ENCODE assay signal across 8 cellular contexts in the genomic region with DNA sequence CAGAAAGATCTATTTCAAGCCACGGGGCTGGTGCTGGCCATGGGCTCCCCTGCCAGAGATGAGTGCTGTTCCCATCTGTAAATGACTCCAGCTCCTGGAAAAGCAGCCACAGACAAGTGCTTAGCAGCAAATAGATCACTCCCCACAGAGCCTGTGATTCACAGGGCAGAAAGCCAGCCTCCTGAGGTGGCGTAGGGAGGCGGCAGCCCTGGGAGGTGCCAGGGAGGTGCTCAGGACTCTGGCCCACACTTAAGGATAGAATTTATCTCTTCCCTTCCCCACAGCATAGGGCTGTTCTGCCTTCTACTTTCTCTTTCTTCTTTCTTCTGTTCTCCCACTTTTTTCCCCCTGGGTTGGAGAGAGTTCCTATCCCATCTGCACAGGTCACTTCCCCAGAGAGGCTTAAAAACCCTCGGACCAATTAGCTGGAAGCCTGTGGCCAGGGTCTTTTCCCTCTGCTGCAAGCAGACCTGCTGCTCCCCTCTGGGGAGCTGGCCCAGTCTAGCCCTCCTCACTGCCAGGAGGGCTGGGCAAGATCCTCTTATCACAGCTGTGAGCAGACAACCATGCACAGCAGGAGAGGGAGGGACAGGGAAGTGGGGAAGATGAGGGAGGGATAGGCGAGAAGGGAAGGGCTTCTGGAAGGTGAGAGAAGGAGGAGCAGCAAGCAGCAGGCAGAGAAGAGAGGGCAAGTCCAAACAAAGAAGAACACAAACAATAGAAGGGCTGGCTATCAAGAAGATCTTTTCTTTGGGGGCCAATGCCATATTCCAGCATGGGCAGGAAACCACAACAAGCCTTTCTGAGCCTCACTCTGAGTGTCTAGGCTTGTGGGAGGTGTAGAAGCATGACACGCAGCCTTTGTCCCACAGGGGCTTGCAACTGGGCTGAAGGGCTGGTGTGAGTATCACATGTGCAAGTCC. TPM values are rescaled to one million over a fixed set of nuclear protein-coding genes. Genes with fewer than 3 reads are reported as not detected.
DNase-seq lines count a peak whose midpoint lies in the region; ATAC-seq and TF ChIP-seq lines count a peak whose summit lies in the region.

No MANE protein-coding gene starts in this region.

- no peak overlapping the region for H2BK120ac ChIP-seq in neuronal stem cell (ENCODE audit: low read depth, low read length)

- H3K9me3 ChIP-seq in neuronal stem cell (replicated peaks in 1 of 2; ENCODE audit: control insufficient read depth in 2 of 2, insufficient read depth in 1 of 2, low read depth in 1 of 2, low read length in 2 of 2): no peaks in the 10 kb centered on the region

- H3K36me3 ChIP-seq in neuronal stem cell (replicated peaks in 1 of 2; ENCODE audit: control insufficient read depth in 2 of 2, insufficient read depth in 2 of 2, low read length in 2 of 2): no peaks in the 10 kb centered on the region

- H2AK5ac ChIP-seq in neuronal stem cell (ENCODE audit: low read depth, low read length): peak overlapping the region; percentile 44

- no peak overlapping the region for H4K8ac ChIP-seq in neuronal stem cell (ENCODE audit: low read depth, low read length)

- H3K4ac ChIP-seq in neuronal stem cell (ENCODE audit: low read length): no peak overlapping the region

- H3K4me2 ChIP-seq in neuronal stem cell (ENCODE audit: insufficient read depth, low read length, poor library complexity, severe bottlenecking): no peak overlapping the region

- TF ChIP-seq CTCF in GM13977 (IDR thresholded peaks at IDR 0.05; ENCODE audit: extremely low read depth, insufficient read depth, missing control alignments): no peak

- no peak overlapping the region for H2BK15ac ChIP-seq in neuronal stem cell (ENCODE audit: low read length)

- ATAC-seq in GM18909 (IDR thresholded peaks at IDR 0.05; ENCODE audit: poor library complexity, unreplicated experiment): no peak
- ATAC-seq in GM18498 (IDR thresholded peaks at IDR 0.05; ENCODE audit: unreplicated experiment): no peak

- H3K4me3 ChIP-seq in neuronal stem cell (ENCODE audit: low read length in 2 of 2): no peak overlapping the region

- H3K18ac ChIP-seq in neuronal stem cell (ENCODE audit: low read length): peak overlapping the region; percentile 12

- in situ Hi-C loops in GM13977 (cut with MboI; ENCODE audit: low pct_unique_long_range_greater_than_20kb, low sequenced_read_pairs, unreplicated experiment): no loop called here

- peaks cover 0 to 15% of the 10 kb centered on the region in 2 donors for H3K4me1 ChIP-seq in neuronal stem cell (ENCODE audit: control insufficient read depth in 2 of 2, insufficient read depth in 1 of 2, low read depth in 1 of 2, low read length in 2 of 2)

- H3K9ac ChIP-seq in neuronal stem cell (ENCODE audit: low read depth, low read length, poor library complexity): no peak overlapping the region

- H3K27ac ChIP-seq in epithelial cell of prostate (peak overlapping the region; percentile 38), neuronal stem cell (replicated peaks; ENCODE audit: low read length) (no peak overlapping the region)

- peak overlapping the region; percentile 50 for H2AFZ ChIP-seq in neuronal stem cell (ENCODE audit: low read length)

- peaks cover 0 to 5% (median 0%) of the 10 kb centered on the region in 3 experiments for H3K27me3 ChIP-seq in neuronal stem cell (ENCODE audit: control insufficient read depth in 3 of 3, insufficient read depth in 3 of 3, low read depth in 1 of 3, low read length in 3 of 3)

- H3K79me1 ChIP-seq in neuronal stem cell (ENCODE audit: low read depth, low read length): no peaks in the 10 kb centered on the region

- H3K23ac ChIP-seq in neuronal stem cell (ENCODE audit: low read depth, low read length, poor library complexity): no peak overlapping the region

- H3K14ac ChIP-seq in neuronal stem cell (ENCODE audit: low read length): no peak overlapping the region

- no CpG with 5 or more reads among the region's 6 CpGs for WGBS in neuronal stem cell (ENCODE audit: extremely low coverage in 2 of 2, insufficient read length in 2 of 2, insufficient replicate concordance in 1 of 2), 2 donors

- DNase-seq in DMS 273 (lab: John Stamatoyannopoulos, UW; ENCODE audit: unreplicated experiment) (peak; percentile 80), NCI-H2196 (lab: John Stamatoyannopoulos, UW; ENCODE audit: unreplicated experiment) (peak; percentile 78), epithelial cell of prostate (ENCODE audit: low read depth, low spot score) (peak; percentile 60), neuronal stem cell (ENCODE audit: low spot score) (no peak), GM13977 (ENCODE audit: low spot score) (no peak), SW 1271 (lab: John Stamatoyannopoulos, UW) (no peak)

- H4K91ac ChIP-seq in neuronal stem cell (ENCODE audit: low read depth, low read length, poor library complexity): no peak overlapping the region

- H2BK12ac ChIP-seq in neuronal stem cell (ENCODE audit: low read length): no peak overlapping the region

- no peak overlapping the region for H2BK5ac ChIP-seq in neuronal stem cell (ENCODE audit: low read length)

RNA-seq across cellular contexts. Expression of a gene that starts 41.0 kb away (rescaled TPM):
- polyA plus RNA-seq in neuronal stem cell (2013, experiment 1 of 2): 0.17 TPM
- 0.14 TPM for polyA plus RNA-seq in neuronal stem cell (2013, experiment 2 of 2)

Comparison
In these comparisons a context has a peak if more than half of its experiments do, and no peak if none do; other contexts are left out.
1. DNase-seq: peak in DMS 273 (single experiment), NCI-H2196 (single experiment) and epithelial cell of prostate (single experiment); none in neuronal stem cell (single experiment), GM13977 (single experiment) and SW 1271 (0 of 2).